In the genomic region with DNA sequence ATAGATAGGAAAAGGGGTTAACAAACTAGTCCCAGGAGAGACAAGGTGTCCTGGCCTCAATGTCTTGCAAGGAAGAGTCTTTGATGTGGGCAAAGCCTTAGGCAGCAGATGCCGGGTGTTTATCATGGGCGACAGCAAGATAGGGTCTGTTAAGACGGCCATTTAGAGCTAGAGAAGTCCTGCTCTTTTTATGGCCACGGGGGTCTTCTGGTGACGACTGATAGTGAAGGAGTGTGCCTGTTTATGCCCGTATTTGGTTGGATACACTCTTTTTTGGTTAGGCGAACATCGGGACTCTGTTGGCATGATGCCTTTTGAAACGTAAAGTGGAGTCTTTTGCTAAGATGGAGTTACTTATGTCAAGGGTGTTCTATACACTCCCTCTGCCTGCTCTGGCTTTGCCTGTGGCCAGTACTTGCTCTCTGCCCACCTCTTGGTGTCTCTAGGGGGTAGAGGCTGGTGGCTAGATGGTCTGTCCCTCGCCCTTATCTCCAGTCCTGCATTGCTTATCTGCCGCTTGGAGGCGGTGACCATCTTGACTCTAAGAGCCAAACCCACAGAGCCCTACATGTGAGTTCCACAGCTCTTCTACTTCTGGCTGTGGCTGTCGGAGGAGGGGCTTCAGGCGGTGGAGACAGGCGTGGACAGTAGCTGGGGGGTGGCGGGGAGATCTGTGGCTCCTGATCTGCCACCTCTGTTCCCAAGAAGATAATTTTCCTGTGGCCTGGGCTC, we compare ENCODE assay signal across 8 cellular contexts. TPM values are rescaled to one million over a fixed set of nuclear protein-coding genes. Genes with fewer than 3 reads are reported as not detected.
DNase-seq lines count a peak whose midpoint lies in the region; FAIRE-seq and TF ChIP-seq lines count a peak whose summit lies in the region.

No MANE protein-coding gene starts in this region.

- H3K9me3 ChIP-seq in kidney (ENCODE audit: control insufficient read depth in 1 of 2, low read length in 2 of 2), result no peaks in the 10 kb centered on the region

- peak overlapping the region; percentile 84 to 86 for H3K4me3 ChIP-seq in kidney (ENCODE audit: low read length in 2 of 2)

- no peak for FAIRE-seq in kidney (lab: Jason Lieb, UNC)

- H3K27ac ChIP-seq in kidney (ENCODE audit: low read depth in 2 of 2, low read length in 2 of 2), result peak overlapping the region in 1 of 2 donors; percentile 64
- peak overlapping the region; percentile 70 for H3K27ac ChIP-seq in temporal lobe (ENCODE audit: low read depth, low read length)

- DNase-seq in T-helper 2 cell treated with Interferon-gamma antibody and Interleukin-4, amounts not matched to agents 5 μg/mL and 100 μg/mL, for 36 hours (ENCODE audit: low spot score), result no peak
- no peak for DNase-seq in T-helper 2 cell
- DNase-seq in kidney, result no peak
- DNase-seq in C1 segment of cervical spinal cord (lab: John Stamatoyannopoulos, UW), result no peak
- DNase-seq in NCI-H524 treated with DMSO at 0.1 percent for 48 hours (lab: John Stamatoyannopoulos, UW), result no peak
- no peak for DNase-seq in LoVo (ENCODE audit: low spot score)

- no peaks in the 10 kb centered on the region for H3K9me3 Mint-ChIP-seq in T-helper 2 cell treated with Interferon-gamma antibody and Interleukin-4, amounts not matched to agents 5 μg/mL and 100 μg/mL, for 36 hours
- H3K9me3 Mint-ChIP-seq in activated naive CD8-positive, alpha-beta T cell (ENCODE audit: low read depth), result no peaks in the 10 kb centered on the region

- H3K36me3 ChIP-seq in kidney (ENCODE audit: control insufficient read depth in 1 of 2, insufficient read depth in 2 of 2, low read length in 2 of 2), result no peaks in the 10 kb centered on the region

- H3K27ac Mint-ChIP-seq in T-helper 2 cell treated with Interferon-gamma antibody and Interleukin-4, amounts not matched to agents 5 μg/mL and 100 μg/mL, for 36 hours, result peak overlapping the region; percentile 98
- peak overlapping the region; percentile 99 for H3K27ac Mint-ChIP-seq in activated naive CD8-positive, alpha-beta T cell

- peaks cover 9 to 16% of the 10 kb centered on the region in 2 donors for H3K4me1 ChIP-seq in kidney (ENCODE audit: control insufficient read depth in 1 of 2, insufficient read depth in 1 of 2, low read depth in 1 of 2, low read length in 2 of 2)

- intact Hi-C loops in kidney (cut with DNase I), result loop anchor here (10.0 kb wide), 1 partner anchor 242 kb away; no protein-coding TSS in a partner anchor

- H3K9ac ChIP-seq in kidney (ENCODE audit: low read length in 2 of 2), result peak overlapping the region in 1 of 2 donors; percentile 86

- peaks cover 2% of the 10 kb centered on the region for H3K36me3 Mint-ChIP-seq in T-helper 2 cell treated with Interferon-gamma antibody and Interleukin-4, amounts not matched to agents 5 μg/mL and 100 μg/mL, for 36 hours (ENCODE audit: low read depth)
- no peaks in the 10 kb centered on the region for H3K36me3 Mint-ChIP-seq in activated naive CD8-positive, alpha-beta T cell

- peaks cover 40% of the 10 kb centered on the region for H3K4me1 Mint-ChIP-seq in T-helper 2 cell treated with Interferon-gamma antibody and Interleukin-4, amounts not matched to agents 5 μg/mL and 100 μg/mL, for 36 hours (ENCODE audit: low read depth)
- peaks cover 44% of the 10 kb centered on the region for H3K4me1 Mint-ChIP-seq in activated naive CD8-positive, alpha-beta T cell (ENCODE audit: low read depth)

- H3K4me3 Mint-ChIP-seq in T-helper 2 cell treated with Interferon-gamma antibody and Interleukin-4, amounts not matched to agents 5 μg/mL and 100 μg/mL, for 36 hours, result peak overlapping the region; percentile 92
- H3K4me3 Mint-ChIP-seq in activated naive CD8-positive, alpha-beta T cell, result peak overlapping the region; percentile 95

- TF ChIP-seq CTCF in kidney (IDR thresholded peaks at IDR 0.05; ENCODE audit: borderline replicate concordance, extremely low read depth, insufficient read depth), result no peak

- no peaks in the 10 kb centered on the region for H3K27me3 Mint-ChIP-seq in T-helper 2 cell treated with Interferon-gamma antibody and Interleukin-4, amounts not matched to agents 5 μg/mL and 100 μg/mL, for 36 hours (ENCODE audit: low read depth)
- H3K27me3 Mint-ChIP-seq in activated naive CD8-positive, alpha-beta T cell, result no peaks in the 10 kb centered on the region

RNA-seq across cellular contexts. Expression of a gene that starts 55.8 kb away (rescaled TPM):
- total RNA-seq in kidney (113 TPM), temporal lobe (117 TPM)
- polyA plus RNA-seq in kidney (ENCODE audit: insufficient read depth, low read depth, low replicate concordance), result 8.6 TPM
